In the genomic region with DNA sequence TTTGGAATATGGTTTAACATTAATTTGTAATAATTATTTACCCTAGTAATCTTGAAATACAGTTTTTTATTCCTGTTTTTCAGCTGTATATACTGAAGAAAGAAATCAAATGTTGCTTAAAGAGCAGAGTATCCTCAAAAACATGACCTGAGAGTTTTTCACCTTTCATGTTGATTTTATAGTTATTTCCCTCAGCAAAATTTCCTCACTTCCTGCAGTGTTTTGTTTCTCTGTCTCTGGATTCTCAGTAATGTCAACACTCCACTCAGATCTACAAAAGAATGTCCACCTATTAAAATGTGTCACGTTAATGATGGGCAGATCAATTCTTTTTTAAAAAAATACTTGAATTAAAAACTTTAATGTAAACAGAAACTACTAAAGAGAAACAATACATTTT, we compare ENCODE assay signal across 23 cellular contexts.
"Had no signal": no experiment of that assay in that cellular context is flagged by ENCODE, and none has a peak within 500 bp of the region (broad histone marks: within the 10 kb centered on the region; RNA-seq: fewer than 3 reads in every experiment).

No MANE protein-coding gene starts in this region.

- H3K4me2 ChIP-seq: hepatocyte had no signal

- H3K4me3 ChIP-seq: hepatocyte, psoas muscle, spleen, tibial artery, upper lobe of left lung, uterus had no signal

- H3K36me3 Mint-ChIP-seq: naive thymus-derived CD4-positive, alpha-beta T cell; stimulated activated memory B cell treated with anti-CD40 and anti-IgM and Interleukin-4, amounts not matched to agents 10 μg/mL and 1 μg/mL and 100 μg/mL, for 72 hours had no signal

- H3K4me1 Mint-ChIP-seq: naive thymus-derived CD4-positive, alpha-beta T cell; stimulated activated memory B cell treated with anti-CD40 and anti-IgM and Interleukin-4, amounts not matched to agents 10 μg/mL and 1 μg/mL and 100 μg/mL, for 72 hours had no signal

- H3K27ac ChIP-seq: hepatocyte, psoas muscle, spleen, tibial artery, upper lobe of left lung, uterus had no signal

- H3K9me3 Mint-ChIP-seq: nephron progenitor cell had no signal

- ATAC-seq: left colon; naive thymus-derived CD4-positive, alpha-beta T cell; psoas muscle; sciatic nerve; stimulated activated memory B cell treated with anti-CD40 and anti-IgM and Interleukin-4, amounts not matched to agents 10 μg/mL and 1 μg/mL and 100 μg/mL, for 72 hours had no signal

- H3K36me3 ChIP-seq: spleen, tibial artery, upper lobe of left lung, uterus had no signal

- DNase-seq: effector CD4-positive, alpha-beta T cell; endodermal cell; erythroblast; foreskin melanocyte; head of caudate nucleus; left colon; mammary epithelial cell; naive thymus-derived CD4-positive, alpha-beta T cell; nephron progenitor cell; psoas muscle; retina; spleen; stimulated activated CD4-positive, alpha-beta T cell treated with anti-CD3 and anti-CD28 coated beads, Interleukin-15, amount 100 ng/mL, for 24 hours; stimulated activated CD4-positive, alpha-beta T cell treated with anti-CD3 and anti-CD28 coated beads, Interleukin-1b, Interleukin-23, amount 100 ng/mL, for 48 hours; stimulated activated CD4-positive, alpha-beta T cell treated with anti-CD3 and anti-CD28 coated beads, Interleukin-4, amount 100 ng/mL, for 24 hours; tibial artery; upper lobe of left lung; uterus had no signal

- H3K79me2 ChIP-seq: hepatocyte had no signal

- H3K27me3 ChIP-seq: hepatocyte, spleen, tibial artery, upper lobe of left lung, uterus had no signal

- H3K27ac Mint-ChIP-seq: endodermal cell; naive thymus-derived CD4-positive, alpha-beta T cell; nephron progenitor cell; stimulated activated memory B cell treated with anti-CD40 and anti-IgM and Interleukin-4, amounts not matched to agents 10 μg/mL and 1 μg/mL and 100 μg/mL, for 72 hours; stimulated activated naive CD8-positive, alpha-beta T cell treated with anti-CD3 and anti-CD28 coated beads, Interleukin-15, Interleukin-2, amounts not matched to agents 100 ng/mL and 50 ng/mL, for 24 hours had no signal

- H3K27me3 Mint-ChIP-seq: naive thymus-derived CD4-positive, alpha-beta T cell; stimulated activated memory B cell treated with anti-CD40 and anti-IgM and Interleukin-4, amounts not matched to agents 10 μg/mL and 1 μg/mL and 100 μg/mL, for 72 hours; stimulated activated naive CD8-positive, alpha-beta T cell treated with anti-CD3 and anti-CD28 coated beads, Interleukin-15, Interleukin-2, amounts not matched to agents 100 ng/mL and 50 ng/mL, for 24 hours had no signal

- H3K4me1 ChIP-seq: psoas muscle, spleen, tibial artery, upper lobe of left lung, uterus had no signal

- FAIRE-seq: endothelial cell of umbilical vein had no signal

- H2AFZ ChIP-seq: hepatocyte had no signal

- H3K4me3 Mint-ChIP-seq: endodermal cell; naive thymus-derived CD4-positive, alpha-beta T cell; nephron progenitor cell; stimulated activated memory B cell treated with anti-CD40 and anti-IgM and Interleukin-4, amounts not matched to agents 10 μg/mL and 1 μg/mL and 100 μg/mL, for 72 hours; stimulated activated naive CD8-positive, alpha-beta T cell treated with anti-CD3 and anti-CD28 coated beads, Interleukin-15, Interleukin-2, amounts not matched to agents 100 ng/mL and 50 ng/mL, for 24 hours had no signal
